7 cellular contexts compared by ENCODE assay signal in genomic region chr6:130156908-130157307, GRCh38.
"Had no signal": no experiment of that assay in that cellular context is flagged by ENCODE, and none has a peak within 500 bp of the region (broad histone marks: within the 10 kb centered on the region; RNA-seq: fewer than 3 reads in every experiment).

No MANE protein-coding gene starts in this region.

- DNase-seq: H7, IMR-90, KG1 had no signal

- H3K36me3 ChIP-seq: HAP-1 had no signal

- H3K9me3 ChIP-seq: HAP-1 had no signal

- H3K4me3 ChIP-seq: GM23338, HAP-1, K562 had no signal

- H3K4me3 Mint-ChIP-seq: GM23338 had no signal

- H3K27ac Mint-ChIP-seq: GM23338 had no signal

- H3K4me1 ChIP-seq: HAP-1 had no signal

- H3K4me1 Mint-ChIP-seq: GM23338 had no signal

- ATAC-seq: GM23338, HCT116, K562 had no signal
